Comparison of ENCODE assay signal across 15 cellular contexts in the genomic region with DNA sequence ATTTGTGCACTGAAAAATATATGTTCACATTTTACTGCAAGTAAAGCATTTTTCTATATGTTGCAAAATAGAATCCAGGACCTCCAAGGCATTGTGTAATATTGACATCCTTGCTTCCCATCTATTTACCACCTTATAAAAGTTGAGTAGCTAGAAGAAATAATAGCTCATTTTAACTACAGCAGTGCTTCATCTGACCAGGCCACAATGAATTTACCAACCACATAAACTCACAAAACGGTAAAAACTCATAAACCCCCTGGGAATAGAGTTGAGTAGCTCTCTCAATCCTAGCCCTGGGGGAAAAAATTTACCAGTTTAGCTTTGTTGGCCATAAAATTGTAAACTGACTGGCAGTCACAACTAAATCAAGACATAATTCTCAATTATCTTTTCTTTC. TPM values are rescaled to one million over a fixed set of nuclear protein-coding genes. Genes with fewer than 3 reads are reported as not detected.
DNase-seq lines count a peak whose midpoint lies in the region; ATAC-seq, FAIRE-seq and TF ChIP-seq lines count a peak whose summit lies in the region.
"Had no signal": no experiment of that assay in that cellular context is flagged by ENCODE, and none has a peak within 500 bp of the region (broad histone marks: within the 10 kb centered on the region; RNA-seq: fewer than 3 reads in every experiment).

No MANE protein-coding gene starts in this region.

- peaks cover 3% of the 10 kb centered on the region for H4K20me1 ChIP-seq in hepatocyte (ENCODE audit: insufficient read depth, poor library complexity, severe bottlenecking)

- TF ChIP-seq EP300 in A549 (IDR thresholded peaks at IDR 0.05) = no peak

- H3K9me3 Mint-ChIP-seq in CD4-positive, CD25-positive, alpha-beta regulatory T cell = no peaks in the 10 kb centered on the region

- no peaks in the 10 kb centered on the region for H3K27me3 ChIP-seq in CD4-positive, CD25-positive, alpha-beta regulatory T cell (ENCODE audit: control insufficient read depth, insufficient read depth, low read length)
- H3K27me3 ChIP-seq in Panc1 (ENCODE audit: control insufficient read depth, insufficient read depth, low read length) (no peaks in the 10 kb centered on the region), hepatocyte (no peaks in the 10 kb centered on the region), brain microvascular endothelial cell (replicated peaks) (no peaks in the 10 kb centered on the region)
- H3K27me3 ChIP-seq: spleen had no signal

- peaks cover 30 to 58% (median 56%) of the 10 kb centered on the region in 4 donors for H3K4me1 Mint-ChIP-seq in CD4-positive, CD25-positive, alpha-beta regulatory T cell

- TF ChIP-seq POLR2A in A549 (IDR thresholded peaks at IDR 0.05; ENCODE audit: low read length) = no peak

- H3K27ac ChIP-seq in A549 (no peak overlapping the region), Panc1 (ENCODE audit: low read length) (peak overlapping the region; percentile 93), hepatocyte (peak overlapping the region; percentile 11), brain microvascular endothelial cell (no peak overlapping the region)
- no peak overlapping the region for H3K27ac ChIP-seq in CD4-positive, CD25-positive, alpha-beta regulatory T cell (ENCODE audit: insufficient read depth, low read length, poor library complexity, severe bottlenecking)

- TSS peak; percentile 36 for BruUV-seq in Panc1 (replicated peaks; lab: Mats Ljungman, UMichigan)

- 62% methylated on average over 1 of the region's 1 CpG for WGBS in A549 (ENCODE audit: missing lambda C conversion rate)
- WGBS in hepatocyte (ENCODE audit: low lambda C conversion rate, missing lambda C conversion rate) = 31% methylated on average over 1 of the region's 1 CpG

- H3K79me2 ChIP-seq in hepatocyte = peaks cover 58% of the 10 kb centered on the region

- no peak for DNase-seq in A549 (ENCODE audit: low read depth in 1 of 2, low spot score in 1 of 2)
- no peak for DNase-seq in CD4-positive, CD25-positive, alpha-beta regulatory T cell
- DNase-seq in Panc1 (ENCODE audit: low read depth, low spot score) = no peak
- no peak for DNase-seq in hepatocyte (ENCODE audit: low spot score)
- no peak for DNase-seq in brain microvascular endothelial cell
- no peak for DNase-seq in DMS 273 (lab: John Stamatoyannopoulos, UW; ENCODE audit: unreplicated experiment)
- DNase-seq in NCI-H1694 (lab: John Stamatoyannopoulos, UW) = no peak
- DNase-seq: activated CD4-positive, alpha-beta T cell treated with anti-CD3 and anti-CD28 coated beads, Interleukin-2, amount 50 U/mL, for 1 hour; activated effector memory CD4-positive, alpha-beta T cell treated with Interleukin-2 at 50 U/mL for 16 hours; foreskin fibroblast; MM.1S; SHP77 treated with DMSO at 0.1 percent for 48 hours; spleen; substantia nigra had no signal

- peaks cover 16% of the 10 kb centered on the region for H3K36me3 Mint-ChIP-seq in CD4-positive, CD25-positive, alpha-beta regulatory T cell

- H3K9me2 ChIP-seq in hepatocyte (replicated peaks; ENCODE audit: insufficient read depth) = no peaks in the 10 kb centered on the region

- TF ChIP-seq CTCF in A549 (IDR thresholded peaks at IDR 0.05) (no peak), Panc1 (IDR thresholded peaks at IDR 0.05) (no peak), hepatocyte (IDR thresholded peaks at IDR 0.05; ENCODE audit: poor library complexity) (no peak), brain microvascular endothelial cell (IDR thresholded peaks at IDR 0.05; ENCODE audit: low read depth, low read length, missing control alignments) (no peak)

- H3K4me2 ChIP-seq in A549 = 0 out of 3 replicates have a peak overlapping the region, but pooled peaks have one; percentile 14
- H3K4me2 ChIP-seq in hepatocyte = peak overlapping the region; percentile 74

- no peaks in the 10 kb centered on the region for H3K9me3 ChIP-seq in A549
- no peaks in the 10 kb centered on the region for H3K9me3 ChIP-seq in CD4-positive, CD25-positive, alpha-beta regulatory T cell (ENCODE audit: control insufficient read depth in 2 of 2, low read length in 2 of 2)
- H3K9me3 ChIP-seq in Panc1 (ENCODE audit: control insufficient read depth, insufficient read depth, low read depth, low read length) = no peaks in the 10 kb centered on the region
- H3K9me3 ChIP-seq in hepatocyte (ENCODE audit: low read depth) = no peaks in the 10 kb centered on the region
- H3K9me3 ChIP-seq: spleen had no signal

- H3K27me3 Mint-ChIP-seq in CD4-positive, CD25-positive, alpha-beta regulatory T cell = peaks cover 19% of the 10 kb centered on the region

- H3K4me3 ChIP-seq in A549 (no peak overlapping the region), Panc1 (ENCODE audit: low read depth in 2 of 2, low read length in 2 of 2) (peak overlapping the region in 1 of 2 experiments; percentile 2; a peak in 2 of 4 replicates), hepatocyte (no peak overlapping the region), brain microvascular endothelial cell (ENCODE audit: low read depth, low read length) (no peak overlapping the region)
- peak overlapping the region; percentile 48 for H3K4me3 ChIP-seq in CD4-positive, CD25-positive, alpha-beta regulatory T cell (ENCODE audit: low read depth, low read length)

- H3K36me3 ChIP-seq in CD4-positive, CD25-positive, alpha-beta regulatory T cell (ENCODE audit: control insufficient read depth, insufficient read depth, low read length) = peaks cover 26% of the 10 kb centered on the region
- H3K36me3 ChIP-seq in Panc1 (ENCODE audit: control insufficient read depth, insufficient read depth, low read length) = peaks cover 5% of the 10 kb centered on the region
- H3K36me3 ChIP-seq in hepatocyte (replicated peaks; ENCODE audit: insufficient read depth, low read depth) = no peaks in the 10 kb centered on the region
- H3K36me3 ChIP-seq in brain microvascular endothelial cell (replicated peaks) = peaks cover 6% of the 10 kb centered on the region

- ATAC-seq in A549 (no peak), Panc1 (no peak), GM18511 (IDR thresholded peaks at IDR 0.05; ENCODE audit: unreplicated experiment) (no peak)
- ATAC-seq in CD4-positive, CD25-positive, alpha-beta regulatory T cell (ENCODE audit: low read depth in 2 of 2) = no peak

- H3K27ac Mint-ChIP-seq in CD4-positive, CD25-positive, alpha-beta regulatory T cell = peak overlapping the region in 2 of 3 donors; percentile 67 to 97

- in situ Hi-C loops in Panc1 (cut with HindIII; ENCODE audit: low pct_unique_long_range_greater_than_20kb, low sequenced_read_pairs) = no loop called here
- in situ Hi-C loops in brain microvascular endothelial cell (cut with HindIII; ENCODE audit: low pct_ligation_motif_present, low sequenced_read_pairs) = no loop called here

- FAIRE-seq in A549 (lab: Jason Lieb, UNC) = no peak

- CTCF ChIA-PET in A549 (lab: Yijun Ruan, JAX) (no interaction called here), Panc1 (lab: Charles Lee) (no interaction called here)

- H2AFZ ChIP-seq in hepatocyte = no peak overlapping the region

- H3K4me1 ChIP-seq in A549 (peaks cover 68% of the 10 kb centered on the region), Panc1 (ENCODE audit: control insufficient read depth, insufficient read depth, low read length) (peaks cover 69% of the 10 kb centered on the region), hepatocyte (ENCODE audit: insufficient read depth) (peaks cover 49% of the 10 kb centered on the region)
- H3K4me1 ChIP-seq in CD4-positive, CD25-positive, alpha-beta regulatory T cell (ENCODE audit: control insufficient read depth, insufficient read depth, low read length, poor library complexity, severe bottlenecking) = peaks cover 47% of the 10 kb centered on the region

- intact Hi-C loops in Panc1 (cut with micrococcal nuclease; ENCODE audit: unreplicated experiment) = no loop called here

- TF ChIP-seq RAD21 in A549 (conservative IDR thresholded peaks at IDR 0.05 in 1 of 2, IDR thresholded peaks at IDR 0.05 in 1 of 2) = no peak

- peak overlapping the region; percentile 46 to 96 (median 62) for H3K4me3 Mint-ChIP-seq in CD4-positive, CD25-positive, alpha-beta regulatory T cell

- POLR2A ChIA-PET in A549 (lab: Yijun Ruan, JAX) = no interaction called here
- POLR2A ChIA-PET in Panc1 (lab: Charles Lee) = interaction anchor here (2.6 kb wide), 1 partner anchor 10 kb away, joined by 11 read pairs; no protein-coding TSS in a partner anchor

TF ChIP-seq in A549, 52 proteins besides CTCF, POLR2A, EP300 and RAD21:
- no peak for TF ChIP-seq FOSB (CRISPR knock-in tag; IDR thresholded peaks at IDR 0.05)
- no peak for TF ChIP-seq HOXB5 (CRISPR knock-in tag; IDR thresholded peaks at IDR 0.05)
- no peak for TF ChIP-seq MYC (IDR thresholded peaks at IDR 0.05; ENCODE audit: borderline replicate concordance, low read length)

RNA-seq across cellular contexts. Expression of gene ATXN1, which starts 3.9 kb away (rescaled TPM):
- polyA plus RNA-seq in A549 (2011; rRNA removed) = 8.3 and 10.5 TPM in 2 replicates
- polyA plus RNA-seq in A549 (2012; cell fraction: cytosol; rRNA removed) = 1.9 and 3.4 TPM in 2 replicates
- polyA plus RNA-seq in A549 (2012; cell fraction: nucleus; rRNA removed) = 4.3 and 4.5 TPM in 2 replicates
- 2.2 to 3.1 TPM (median 2.9 TPM) in 3 replicates for polyA plus RNA-seq in A549 (2017; fragmentation: RNase III; extraction: RNeasy Plus Mini Kit Qiagen cat#74134 plus additional on column Dnase treatment)
- polyA minus RNA-seq in A549 (2011; rRNA and poly(A)+ RNA removed) = 22.8 and 27.3 TPM in 2 replicates
- total RNA-seq in CD4-positive, CD25-positive, alpha-beta regulatory T cell = 191 TPM
- 10 to 100 TPM; 15.8 to 22.9 (median 18.9) TPM for polyA plus RNA-seq in CD4-positive, CD25-positive, alpha-beta regulatory T cell
- 67.1 TPM for total RNA-seq in Panc1 (2021; ENCODE audit: unreplicated experiment)
- 30.3 TPM for polyA plus RNA-seq in Panc1 (2012; ENCODE audit: insufficient read length)
- total RNA-seq in hepatocyte = 28.7 and 32.6 TPM in 2 replicates
- polyA plus RNA-seq in hepatocyte = 14.7 and 16.3 TPM in 2 replicates

Comparison
In these comparisons a context has a peak if more than half of its experiments do, and no peak if none do; other contexts are left out.
1. H3K27ac ChIP-seq: peak in Panc1 (single experiment) and hepatocyte (single experiment); none in A549 (0 of 2), CD4-positive, CD25-positive, alpha-beta regulatory T cell (single experiment) and brain microvascular endothelial cell (single experiment).